8 cellular contexts compared by ENCODE assay signal in genomic region chr19:37654118-37654517, GRCh38. TPM values are rescaled to one million over a fixed set of nuclear protein-coding genes. Genes with fewer than 3 reads are reported as not detected.
DNase-seq lines count a peak whose midpoint lies in the region; ATAC-seq and TF ChIP-seq lines count a peak whose summit lies in the region.

No MANE protein-coding gene starts in this region.

- H4K5ac ChIP-seq in IMR-90 (ENCODE audit: low read depth, low read length), result no peak overlapping the region

- H2BK5ac ChIP-seq in IMR-90 (ENCODE audit: low read depth, low read length, poor library complexity, severe bottlenecking), result peak overlapping the region; percentile 44

- H2BK15ac ChIP-seq in IMR-90 (ENCODE audit: low read depth, low read length), result no peak overlapping the region

- H2BK120ac ChIP-seq in IMR-90 (ENCODE audit: low read depth, low read length), result no peak overlapping the region

- BruUV-seq in IMR-90 (replicated peaks; lab: Mats Ljungman, UMichigan), result no TSS peak

- no peak for ATAC-seq in IMR-90 (ENCODE audit: low read depth)
- ATAC-seq in HG03095 (IDR thresholded peaks at IDR 0.05; ENCODE audit: unreplicated experiment), result no peak

- peak overlapping the region; percentile 68 for H3K4me2 ChIP-seq in IMR-90 (ENCODE audit: low read depth, low read length)

- dilution Hi-C loops in IMR-90 (cut with HindIII; ENCODE audit: low sequenced_read_pairs, unreplicated experiment), result no loop called here

- H3K27ac ChIP-seq in IMR-90 (ENCODE audit: insufficient read depth, low read length) (no peak overlapping the region), breast epithelium (peak overlapping the region; percentile 92 to 96)

- H3K4me1 ChIP-seq in IMR-90 (ENCODE audit: control insufficient read depth, insufficient read depth, low read length) (no peaks in the 10 kb centered on the region), breast epithelium (no peaks in the 10 kb centered on the region)

- no peak overlapping the region for H4K91ac ChIP-seq in IMR-90 (ENCODE audit: insufficient read depth, low read depth, low read length)

- in situ Hi-C loops in IMR-90 (cut with MboI; ENCODE audit: low sequenced_read_pairs), result no loop called here

- POLR2A ChIA-PET in IMR-90 (lab: Charles Lee; ENCODE audit: unreplicated experiment), result no interaction called here

- peak overlapping the region; percentile 75; the same call in 1 of the 2 replicates for H3K9ac ChIP-seq in IMR-90 (ENCODE audit: low read depth, low read length)

- peak overlapping the region; percentile 92 for H3K23ac ChIP-seq in IMR-90 (ENCODE audit: low read depth, low read length)

- H2AK5ac ChIP-seq in IMR-90 (ENCODE audit: low read depth, low read length), result no peak overlapping the region

- H2AFZ ChIP-seq in IMR-90 (replicated peaks; ENCODE audit: low read length, poor library complexity), result no peak overlapping the region

- H3K56ac ChIP-seq in IMR-90 (ENCODE audit: extremely low read depth, insufficient read depth, low read length), result peak overlapping the region; percentile 85; the same call in 1 of the 2 replicates

- H4K8ac ChIP-seq in IMR-90 (ENCODE audit: low read depth in 2 of 2, low read length in 2 of 2), result no peak overlapping the region; a peak in 1 of 4 replicates

- H3K4ac ChIP-seq in IMR-90 (ENCODE audit: low read depth, low read length), result no peak overlapping the region

- H3K14ac ChIP-seq in IMR-90 (replicated peaks; ENCODE audit: low read depth, low read length), result peak overlapping the region; percentile 90

- H3K9me1 ChIP-seq in IMR-90 (ENCODE audit: insufficient read depth, low read length), result no peaks in the 10 kb centered on the region

- TF ChIP-seq RAD21 in IMR-90 (IDR thresholded peaks at IDR 0.05; ENCODE audit: low read length), result no peak

- H3K79me1 ChIP-seq in IMR-90 (ENCODE audit: low read depth in 1 of 2, low read length in 2 of 2), result peaks cover 0 to 20% of the 10 kb centered on the region in 2 experiments; a peak in 2 of 4 replicates

- no peak overlapping the region for H2AK9ac ChIP-seq in IMR-90 (replicated peaks; ENCODE audit: low read depth, low read length, poor library complexity)

- TF ChIP-seq CTCF in IMR-90 (conservative IDR thresholded peaks at IDR 0.05; ENCODE audit: low read depth, low read length) (no peak), breast epithelium (IDR thresholded peaks at IDR 0.05) (no peak)

- peak; percentile 17 for DNase-seq in AG20443 (ENCODE audit: low spot score)
- DNase-seq in IMR-90, result no peak
- no peak for DNase-seq in breast epithelium (ENCODE audit: low spot score in 2 of 2)
- peak; percentile 21 for DNase-seq in myocyte (ENCODE audit: low read depth)
- DNase-seq in KG1 (lab: John Stamatoyannopoulos, UW), result no peak
- no peak for DNase-seq in NOMO-1 treated with dmso at 0.1 percent for 144 hours (lab: John Stamatoyannopoulos, UW; ENCODE audit: unreplicated experiment)
- no peak for DNase-seq in stimulated activated CD4-positive, alpha-beta T cell treated with anti-CD3 and anti-CD28 coated beads, Interleukin-4, amount 100 ng/mL, for 4 hours

- H2BK20ac ChIP-seq in IMR-90 (ENCODE audit: low read depth, low read length), result no peak overlapping the region

- CTCF ChIA-PET in IMR-90 (lab: Yijun Ruan, JAX), result no interaction called here

- TF ChIP-seq POLR2A in IMR-90 (IDR thresholded peaks at IDR 0.05; ENCODE audit: low read depth, low read length) (no peak), breast epithelium (IDR thresholded peaks at IDR 0.05) (no peak)

- H3K9me3 ChIP-seq in IMR-90 (ENCODE audit: control insufficient read depth, insufficient read depth, low read length), result peaks cover 6% of the 10 kb centered on the region; the same call in 1 of the 2 replicates
- H3K9me3 ChIP-seq in breast epithelium, result peaks cover 0 to 14% of the 10 kb centered on the region in 2 donors

- WGBS in IMR-90 (ENCODE audit: extremely low coverage in 2 of 2, insufficient read length in 1 of 2), 2 experiments, result 4% methylated on average over 4 of the region's 5 CpGs; no CpG with 5 or more reads in 1 of the 2 experiments

- peaks cover 5% of the 10 kb centered on the region; the same call in 1 of the 2 replicates for H3K36me3 ChIP-seq in IMR-90 (ENCODE audit: control insufficient read depth, insufficient read depth, low read length)
- no peaks in the 10 kb centered on the region for H3K36me3 ChIP-seq in breast epithelium

- peak overlapping the region; percentile 89 for H3K4me3 ChIP-seq in IMR-90 (ENCODE audit: insufficient read depth, low read depth, low read length)
- H3K4me3 ChIP-seq in breast epithelium, result peak overlapping the region; percentile 56 to 90 (median 77)

- no peaks in the 10 kb centered on the region for H4K20me1 ChIP-seq in IMR-90 (ENCODE audit: insufficient read depth, low read length)

- intact Hi-C loops in IMR-90 (cut with micrococcal nuclease), result loop anchor here (2.0 to 5.0 kb wide), 2 partner anchors 39 to 123 kb away; partner anchors contain the start of gene ZNF573
- intact Hi-C loops in breast epithelium (cut with DNase I; ENCODE audit: low total_unique reads), result no loop called here

- H3K27me3 ChIP-seq in IMR-90 (ENCODE audit: control insufficient read depth, insufficient read depth, low read length) (no peaks in the 10 kb centered on the region), breast epithelium (no peaks in the 10 kb centered on the region)

- H3K18ac ChIP-seq in IMR-90 (ENCODE audit: low read depth, low read length), result no peak overlapping the region

TF ChIP-seq in IMR-90, 13 proteins besides CTCF, POLR2A, EP300 and RAD21:
- no peak for TF ChIP-seq CHD1 (IDR thresholded peaks at IDR 0.05; ENCODE audit: low read depth, low read length)
- no peak for TF ChIP-seq USF2 (IDR thresholded peaks at IDR 0.05; ENCODE audit: low read depth, low read length)
- TF ChIP-seq RCOR1 (IDR thresholded peaks at IDR 0.05; ENCODE audit: insufficient replicate concordance, low read length), result no peak
- no peak for TF ChIP-seq MAZ (IDR thresholded peaks at IDR 0.05; ENCODE audit: borderline replicate concordance, low read depth, low read length)
- no peak for TF ChIP-seq NFE2L2 (IDR thresholded peaks at IDR 0.05; ENCODE audit: low read depth, low read length)
- TF ChIP-seq MXI1 (IDR thresholded peaks at IDR 0.05; ENCODE audit: borderline replicate concordance, low read depth, low read length), result no peak
- TF ChIP-seq SMC3 (IDR thresholded peaks at IDR 0.05; ENCODE audit: low read depth, low read length), result no peak
- TF ChIP-seq MAFK (IDR thresholded peaks at IDR 0.05; ENCODE audit: low read depth, low read length), result no peak
- no peak for TF ChIP-seq CEBPB (IDR thresholded peaks at IDR 0.05; ENCODE audit: low read depth, low read length)
- no peak for TF ChIP-seq BHLHE40 (IDR thresholded peaks at IDR 0.05; ENCODE audit: low read depth, low read length)

RNA-seq across cellular contexts. Expression of gene ZFP30, which starts 1.1 kb away (rescaled TPM):
- total RNA-seq in IMR-90 (2012; rRNA removed) (10.2 and 13.9 TPM in 2 replicates), breast epithelium (10 to 100 TPM in 2 of 3 donors, 1 to 10 TPM in 1; 4.8 to 18.1 (median 11.1) TPM), myocyte (14.8 and 21.2 TPM in 2 replicates)
- 1.7 and 2.0 TPM in 2 replicates for polyA plus RNA-seq in IMR-90 (2012; rRNA removed)
- 0.23 and 0.42 TPM in 2 replicates for polyA plus RNA-seq in IMR-90 (2012; cell fraction: cytosol; rRNA removed)
- 4.1 and 9.5 TPM in 2 replicates for polyA plus RNA-seq in IMR-90 (2012; cell fraction: nucleus; rRNA removed; ENCODE audit: low replicate concordance)
- polyA plus RNA-seq in myocyte (2012), result 3.7 TPM

RNA-seq across cellular contexts. Expression of gene ZNF540, which starts 59.4 kb away (rescaled TPM):
- 0.28 and 0.54 TPM in 2 replicates for total RNA-seq in IMR-90 (2012; rRNA removed)
- 0.03 and 0.34 TPM in 2 replicates for polyA plus RNA-seq in IMR-90 (2012; rRNA removed)
- not detected in 2 replicates for polyA plus RNA-seq in IMR-90 (2012; cell fraction: cytosol; rRNA removed)
- polyA plus RNA-seq in IMR-90 (2012; cell fraction: nucleus; rRNA removed; ENCODE audit: low replicate concordance), result 0.04 and 0.49 TPM in 2 replicates
- 1 to 10 TPM; 1.8 to 9.7 (median 6.6) TPM for total RNA-seq in breast epithelium
- 0.68 and 1.3 TPM in 2 replicates for total RNA-seq in myocyte
- polyA plus RNA-seq in myocyte (2012), result 2.0 TPM

RNA-seq across cellular contexts. Expression of gene ZNF571, which starts 59.5 kb away (rescaled TPM):
- total RNA-seq in IMR-90 (2012; rRNA removed) (2.2 and 2.5 TPM in 2 replicates), breast epithelium (10 to 100 TPM in 1 of 3 donors, 1 to 10 TPM in 2; 5.3 to 12.6 (median 9.2) TPM), myocyte (4.4 and 4.8 TPM in 2 replicates)
- polyA plus RNA-seq in IMR-90 (2012; rRNA removed), result 0.60 and 0.82 TPM in 2 replicates
- polyA plus RNA-seq in IMR-90 (2012; cell fraction: cytosol; rRNA removed), result 0.08 and 0.26 TPM in 2 replicates
- 0.32 and 2.3 TPM in 2 replicates for polyA plus RNA-seq in IMR-90 (2012; cell fraction: nucleus; rRNA removed; ENCODE audit: low replicate concordance)
- polyA plus RNA-seq in myocyte (2012), result 1.7 TPM

Comparison
In these comparisons a context has a peak if more than half of its experiments do, and no peak if none do; other contexts are left out.
1. DNase-seq: peak in AG20443 (single experiment) and myocyte (single experiment); none in IMR-90 (single experiment), breast epithelium (0 of 2), KG1 (single experiment), NOMO-1 treated with dmso at 0.1 percent for 144 hours (single experiment) and stimulated activated CD4-positive, alpha-beta T cell treated with anti-CD3 and anti-CD28 coated beads, Interleukin-4, amount 100 ng/mL, for 4 hours (0 of 2).